ENCODE assay signal across 21 cellular contexts in the genomic region with DNA sequence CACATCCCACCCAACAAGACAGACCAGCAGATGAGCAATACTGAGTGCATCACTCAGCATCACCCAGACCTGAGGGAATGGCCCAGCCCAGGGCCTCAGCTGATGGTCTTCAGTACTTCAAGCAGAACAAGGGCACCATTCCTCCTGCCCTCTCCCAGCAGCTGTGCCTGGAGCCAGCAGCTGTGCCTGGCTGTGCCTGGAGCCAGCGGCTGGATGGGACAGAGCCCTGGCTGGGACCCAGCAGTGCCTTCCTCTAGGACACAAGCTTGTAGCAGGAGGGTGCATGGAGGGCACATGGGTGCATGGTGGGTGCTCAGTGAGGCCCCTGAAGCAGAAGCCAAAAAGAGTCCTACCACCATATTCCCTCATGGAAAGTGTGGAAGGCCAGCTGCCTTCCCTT.
"Had no signal": no experiment of that assay in that cellular context is flagged by ENCODE, and none has a peak within 500 bp of the region (broad histone marks: within the 10 kb centered on the region; RNA-seq: fewer than 3 reads in every experiment).

No MANE protein-coding gene starts in this region.

- ATAC-seq: foreskin keratinocyte; heart left ventricle; pancreas; psoas muscle; sciatic nerve; stimulated activated memory B cell treated with anti-CD40 and anti-IgM and Interleukin-4, amounts not matched to agents 10 μg/mL and 1 μg/mL and 100 μg/mL, for 72 hours; stimulated activated naive CD8-positive, alpha-beta T cell treated with anti-CD3 and anti-CD28 coated beads, Interleukin-15, amount 100 ng/mL, for 72 hours had no signal

- H3K4me2 ChIP-seq: neural progenitor cell had no signal

- H3K27me3 ChIP-seq: foreskin keratinocyte, neural progenitor cell, pancreas had no signal

- H3K4me3 ChIP-seq: heart left ventricle, neural progenitor cell, pancreas, psoas muscle, spleen had no signal

- H3K27ac Mint-ChIP-seq: dendritic cell treated with granulocyte-macrophage colony-stimulating factor and Interleukin-4, amounts not matched to agents 40 ng/mL and 50 ng/mL, for 4 days; memory B cell; mesothelial cell of epicardium; natural killer cell treated with Interleukin-12 subunit alpha and Interleukin-12 subunit beta and Interleukin-15 and Interleukin-18, amount 100 ng/mL, for 72 hours; neural progenitor cell; stimulated activated memory B cell treated with anti-CD40 and anti-IgM and Interleukin-4, amounts not matched to agents 10 μg/mL and 1 μg/mL and 100 μg/mL, for 72 hours; stimulated activated naive CD8-positive, alpha-beta T cell treated with anti-CD3 and anti-CD28 coated beads, Interleukin-15, amount 100 ng/mL, for 72 hours had no signal

- H3K36me3 ChIP-seq: heart left ventricle, neural progenitor cell, pancreas, spleen had no signal

- H3K36me3 Mint-ChIP-seq: memory B cell; mesothelial cell of epicardium; natural killer cell treated with Interleukin-12 subunit alpha and Interleukin-12 subunit beta and Interleukin-15 and Interleukin-18, amount 100 ng/mL, for 72 hours; neural progenitor cell; stimulated activated memory B cell treated with anti-CD40 and anti-IgM and Interleukin-4, amounts not matched to agents 10 μg/mL and 1 μg/mL and 100 μg/mL, for 72 hours had no signal

- H3K4me1 ChIP-seq: foreskin keratinocyte, heart left ventricle, neural progenitor cell, pancreas, psoas muscle, spleen had no signal

- H3K27ac ChIP-seq: foreskin keratinocyte, heart left ventricle, neural progenitor cell, pancreas, psoas muscle, spleen had no signal

- DNase-seq: cerebellar nuclear complex; erythroblast; foreskin keratinocyte; heart left ventricle; kidney glomerular epithelial cell; occipital lobe; pancreas; psoas muscle; spleen; stimulated activated CD4-positive, alpha-beta T cell treated with anti-CD3 and anti-CD28 coated beads, Interleukin-15, amount 100 ng/mL, for 24 hours; stimulated activated CD4-positive, alpha-beta T cell treated with anti-CD3 and anti-CD28 coated beads, Interleukin-1b, Interleukin-23, amount 100 ng/mL, for 48 hours; stimulated activated CD4-positive, alpha-beta T cell treated with anti-CD3 and anti-CD28 coated beads, Interleukin-4, amount 100 ng/mL, for 24 hours; stimulated activated naive CD8-positive, alpha-beta T cell treated with anti-CD3 and anti-CD28 coated beads, Interleukin-15, amount 100 ng/mL, for 72 hours; trophoblast cell had no signal

- H2AFZ ChIP-seq: neural progenitor cell had no signal

- H3K27me3 Mint-ChIP-seq: dendritic cell treated with granulocyte-macrophage colony-stimulating factor and Interleukin-4, amounts not matched to agents 40 ng/mL and 50 ng/mL, for 4 days; natural killer cell treated with Interleukin-12 subunit alpha and Interleukin-12 subunit beta and Interleukin-15 and Interleukin-18, amount 100 ng/mL, for 72 hours; stimulated activated naive CD8-positive, alpha-beta T cell treated with anti-CD3 and anti-CD28 coated beads, Interleukin-15, amount 100 ng/mL, for 72 hours had no signal

- H3K4me3 Mint-ChIP-seq: dendritic cell treated with granulocyte-macrophage colony-stimulating factor and Interleukin-4, amounts not matched to agents 40 ng/mL and 50 ng/mL, for 4 days; memory B cell; mesothelial cell of epicardium; natural killer cell treated with Interleukin-12 subunit alpha and Interleukin-12 subunit beta and Interleukin-15 and Interleukin-18, amount 100 ng/mL, for 72 hours; neural progenitor cell; stimulated activated memory B cell treated with anti-CD40 and anti-IgM and Interleukin-4, amounts not matched to agents 10 μg/mL and 1 μg/mL and 100 μg/mL, for 72 hours; stimulated activated naive CD8-positive, alpha-beta T cell treated with anti-CD3 and anti-CD28 coated beads, Interleukin-15, amount 100 ng/mL, for 72 hours had no signal

- H3K9me3 Mint-ChIP-seq: dendritic cell treated with granulocyte-macrophage colony-stimulating factor and Interleukin-4, amounts not matched to agents 40 ng/mL and 50 ng/mL, for 4 days; mesothelial cell of epicardium; natural killer cell treated with Interleukin-12 subunit alpha and Interleukin-12 subunit beta and Interleukin-15 and Interleukin-18, amount 100 ng/mL, for 72 hours; neural progenitor cell had no signal

- H3K4me1 Mint-ChIP-seq: memory B cell; mesothelial cell of epicardium; stimulated activated memory B cell treated with anti-CD40 and anti-IgM and Interleukin-4, amounts not matched to agents 10 μg/mL and 1 μg/mL and 100 μg/mL, for 72 hours; stimulated activated naive CD8-positive, alpha-beta T cell treated with anti-CD3 and anti-CD28 coated beads, Interleukin-15, amount 100 ng/mL, for 72 hours had no signal
